ENCODE assay signal across 20 cellular contexts in the genomic region with DNA sequence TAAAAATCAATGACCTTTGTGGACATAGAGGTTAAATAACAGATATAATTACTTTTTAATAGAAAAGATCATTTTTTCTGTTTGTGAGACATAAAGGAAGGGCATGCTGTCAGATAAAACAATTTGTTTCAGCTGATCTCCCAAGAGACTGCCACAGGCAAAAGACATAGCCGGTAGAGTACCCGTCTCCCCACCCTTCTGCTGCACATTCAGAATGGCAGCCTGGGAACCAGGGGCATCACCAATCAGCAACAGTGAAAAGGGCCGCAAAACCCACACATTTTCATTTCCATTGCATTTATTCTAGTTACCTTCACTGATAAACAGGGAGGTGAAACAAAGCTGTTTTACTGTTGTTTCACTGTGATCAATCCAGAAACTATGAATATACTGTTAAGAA.
A peak's percentile ranks its signal among the peaks of the same experiment; 100 is the strongest.
DNase-seq lines count a peak whose midpoint lies in the region; ATAC-seq, FAIRE-seq and TF ChIP-seq lines count a peak whose summit lies in the region.
"Had no signal": no experiment of that assay in that cellular context is flagged by ENCODE, and none has a peak within 500 bp of the region (broad histone marks: within the 10 kb centered on the region; RNA-seq: fewer than 3 reads in every experiment).

No MANE protein-coding gene starts in this region.

- H3K9me2 ChIP-seq in hepatocyte (replicated peaks; ENCODE audit: insufficient read depth): no peaks in the 10 kb centered on the region

- TF ChIP-seq POLR2A in right lobe of liver (IDR thresholded peaks at IDR 0.05) (no peak), HepG2 (IDR thresholded peaks at IDR 0.05; ENCODE audit: insufficient read depth in 1 of 2, low read depth in 2 of 2, low read length in 2 of 2) (no peak)

- no peak overlapping the region for H3K9ac ChIP-seq in HepG2 (ENCODE audit: insufficient read depth, low read depth, low read length)
- peak overlapping the region; percentile 12 for H3K9ac ChIP-seq in adipocyte (ENCODE audit: low read length)

- no peak overlapping the region for H3K4me2 ChIP-seq in HepG2 (ENCODE audit: low read depth, low read length)
- H3K4me2 ChIP-seq in hepatocyte: peak overlapping the region; percentile 45

- H2AFZ ChIP-seq in HepG2 (ENCODE audit: low read length) (no peak overlapping the region), hepatocyte (no peak overlapping the region)

- no peaks in the 10 kb centered on the region for H3K27me3 ChIP-seq in right lobe of liver
- H3K27me3 ChIP-seq in HepG2 (ENCODE audit: control insufficient read depth in 1 of 2, insufficient read depth in 2 of 2, low read length in 2 of 2): no peaks in the 10 kb centered on the region
- no peaks in the 10 kb centered on the region for H3K27me3 ChIP-seq in adipocyte (replicated peaks; ENCODE audit: control insufficient read depth, insufficient read depth, low read length)
- no peaks in the 10 kb centered on the region for H3K27me3 ChIP-seq in hepatocyte

- H3K79me2 ChIP-seq in HepG2 (ENCODE audit: insufficient read depth, low read length) (no peaks in the 10 kb centered on the region), hepatocyte (no peaks in the 10 kb centered on the region)

- H3K9me3 ChIP-seq in right lobe of liver: no peaks in the 10 kb centered on the region
- H3K9me3 ChIP-seq in HepG2 (ENCODE audit: low read length): no peaks in the 10 kb centered on the region
- H3K9me3 ChIP-seq in adipocyte (ENCODE audit: control insufficient read depth, low read length): no peaks in the 10 kb centered on the region
- no peaks in the 10 kb centered on the region for H3K9me3 ChIP-seq in hepatocyte (ENCODE audit: low read depth)
- H3K9me3 ChIP-seq: HAP-1 had no signal

- no peak for DNase-seq in right lobe of liver
- no peak for DNase-seq in HepG2 (ENCODE audit: low spot score)
- DNase-seq in adipocyte (ENCODE audit: low read depth): no peak
- no peak for DNase-seq in hepatocyte (ENCODE audit: low spot score)
- no peak for DNase-seq in NCI-H524 (lab: John Stamatoyannopoulos, UW)
- DNase-seq in NCI-H526 treated with DMSO at 0.1 percent for 48 hours (lab: John Stamatoyannopoulos, UW): no peak
- DNase-seq: CD4-positive, alpha-beta memory T cell; COR-L47; DMS153; EL; HFFc6 had no signal

- no TSS peak for BruUV-seq in HepG2 (replicated peaks; lab: Mats Ljungman, UMichigan)

- POLR2A ChIA-PET in HepG2 (lab: Yijun Ruan, JAX): no interaction called here

- in situ Hi-C loops in HepG2 (cut with HindIII; ENCODE audit: extremely low pct_ligation_motif_present, low pct_unique_long_range_greater_than_20kb): no loop called here

- intact Hi-C loops in right lobe of liver (cut with DNase I): no loop called here
- intact Hi-C loops in HepG2 (cut with micrococcal nuclease; ENCODE audit: unreplicated experiment): loop anchor here (5.0 kb wide), 1 partner anchor 287 kb away; no protein-coding TSS in a partner anchor

- H3K27ac ChIP-seq in right lobe of liver: peak overlapping the region in 2 of 3 donors; percentile 32 to 53
- no peak overlapping the region for H3K27ac ChIP-seq in HepG2 (ENCODE audit: extremely low read length, insufficient read depth, low read length)
- peak overlapping the region; percentile 68 for H3K27ac ChIP-seq in hepatocyte
- H3K27ac ChIP-seq: C4-2B, HL-60 had no signal

- TF ChIP-seq CTCF in right lobe of liver (IDR thresholded peaks at IDR 0.05) (no peak), HepG2 (CRISPR knock-in tag; IDR thresholded peaks at IDR 0.05) (no peak), hepatocyte (IDR thresholded peaks at IDR 0.05; ENCODE audit: poor library complexity) (no peak)

- H3K4me3 ChIP-seq in right lobe of liver (no peak overlapping the region), HepG2 (replicated peaks in 1 of 3; ENCODE audit: insufficient read depth in 1 of 3, low read depth in 2 of 3, low read length in 3 of 3) (no peak overlapping the region), adipocyte (ENCODE audit: low read length) (no peak overlapping the region), hepatocyte (no peak overlapping the region)
- H3K4me3 ChIP-seq: HAP-1 had no signal

- H4K20me1 ChIP-seq in HepG2 (ENCODE audit: insufficient read depth, low read length) (no peaks in the 10 kb centered on the region), hepatocyte (ENCODE audit: insufficient read depth, poor library complexity, severe bottlenecking) (no peaks in the 10 kb centered on the region)

- no peak for FAIRE-seq in HepG2 (lab: Jason Lieb, UNC)
- FAIRE-seq: A204.1, G401.6, GM12892, GM19239, H1 had no signal

- TF ChIP-seq EP300 in HepG2 (IDR thresholded peaks at IDR 0.05; ENCODE audit: low read depth in 2 of 2, low read length in 2 of 2): no peak
- TF ChIP-seq EP300 in HepG2 (CRISPR knock-in tag; IDR thresholded peaks at IDR 0.05; ENCODE audit: borderline replicate concordance): no peak

- TF ChIP-seq RAD21 in HepG2 (CRISPR knock-in tag; IDR thresholded peaks at IDR 0.05): no peak

- ATAC-seq in right lobe of liver (no peak), HepG2 (no peak), HG02973 (IDR thresholded peaks at IDR 0.05; ENCODE audit: unreplicated experiment) (no peak)

- H3K4me1 ChIP-seq in right lobe of liver: peaks cover 0 to 50% (median 12%) of the 10 kb centered on the region in 4 donors
- peaks cover 43% of the 10 kb centered on the region for H3K4me1 ChIP-seq in HepG2 (ENCODE audit: insufficient read depth, low read length)
- H3K4me1 ChIP-seq in adipocyte (ENCODE audit: control insufficient read depth, insufficient read depth, low read length): peaks cover 36% of the 10 kb centered on the region
- peaks cover 50% of the 10 kb centered on the region for H3K4me1 ChIP-seq in hepatocyte (ENCODE audit: insufficient read depth)

- CTCF ChIA-PET in HepG2 (lab: Yijun Ruan, JAX; ENCODE audit: low intra/inter-chr PET ratio, low total read pairs): no interaction called here

- H3K36me3 ChIP-seq in right lobe of liver (no peaks in the 10 kb centered on the region), HepG2 (replicated peaks in 1 of 2; ENCODE audit: control insufficient read depth in 1 of 2, insufficient read depth in 2 of 2, low read length in 2 of 2) (no peaks in the 10 kb centered on the region), adipocyte (ENCODE audit: control insufficient read depth, insufficient read depth, low read length, severe bottlenecking) (no peaks in the 10 kb centered on the region), hepatocyte (replicated peaks; ENCODE audit: insufficient read depth, low read depth) (no peaks in the 10 kb centered on the region)
- H3K36me3 ChIP-seq: HAP-1 had no signal

- 86% methylated on average over 3 of the region's 3 CpGs for WGBS in right lobe of liver (ENCODE audit: insufficient coverage, low coverage, low lambda C conversion rate, missing lambda C conversion rate)
- 96% methylated on average over 3 of the region's 3 CpGs for WGBS in HepG2 (ENCODE audit: low lambda C conversion rate)
- WGBS in hepatocyte (ENCODE audit: low lambda C conversion rate, missing lambda C conversion rate): 84% methylated on average over 3 of the region's 3 CpGs

TF ChIP-seq in HepG2, 621 proteins besides CTCF, POLR2A, EP300 and RAD21:
- no peak for TF ChIP-seq ZNF451 (CRISPR knock-in tag; IDR thresholded peaks at IDR 0.05)
- no peak for TF ChIP-seq HOXA7 (CRISPR knock-in tag; IDR thresholded peaks at IDR 0.05)
- no peak for TF ChIP-seq BRF2 (CRISPR knock-in tag; IDR thresholded peaks at IDR 0.05)
- no peak for TF ChIP-seq ZNF33B (CRISPR knock-in tag; IDR thresholded peaks at IDR 0.05)
- no peak for TF ChIP-seq PAWR (CRISPR knock-in tag; IDR thresholded peaks at IDR 0.05; ENCODE audit: borderline replicate concordance)
- no peak for TF ChIP-seq ZNF883 (CRISPR knock-in tag; IDR thresholded peaks at IDR 0.05; ENCODE audit: not compliant biosample characterization)
- TF ChIP-seq ZBTB7A (CRISPR knock-in tag; IDR thresholded peaks at IDR 0.05): no peak
